8 cellular contexts compared by ENCODE assay signal in genomic region chr5:56950626-56951130, GRCh38. TPM values are rescaled to one million over a fixed set of nuclear protein-coding genes. Genes with fewer than 3 reads are reported as not detected.
DNase-seq lines count a peak whose midpoint lies in the region; ATAC-seq and TF ChIP-seq lines count a peak whose summit lies in the region.

No MANE protein-coding gene starts in this region.

- H3K4me2 ChIP-seq in skeletal muscle satellite cell (ENCODE audit: low read length), result peak overlapping the region; percentile 94

- H3K27me3 ChIP-seq in WERI-Rb-1 (ENCODE audit: insufficient read depth, low read depth, severe bottlenecking), result no peaks in the 10 kb centered on the region
- H3K27me3 ChIP-seq in breast epithelium, result no peaks in the 10 kb centered on the region
- H3K27me3 ChIP-seq in iPS-20b (ENCODE audit: insufficient read depth, low read length), result peaks cover 19% of the 10 kb centered on the region
- peaks cover 6% of the 10 kb centered on the region for H3K27me3 ChIP-seq in skeletal muscle satellite cell (ENCODE audit: control insufficient read depth, insufficient read depth, low read length)

- TF ChIP-seq CTCF in WERI-Rb-1 (IDR thresholded peaks at IDR 0.05; ENCODE audit: low read depth, low read length) (no peak), breast epithelium (IDR thresholded peaks at IDR 0.05) (no peak)

- DNase-seq in COR-L47 (lab: John Stamatoyannopoulos, UW) (peak; percentile 3), WERI-Rb-1 (no peak), breast epithelium (ENCODE audit: low spot score in 2 of 2) (peak; percentile 27 to 63), NCI-H2107 (lab: John Stamatoyannopoulos, UW) (no peak)

- H3K4me3 ChIP-seq in WERI-Rb-1 (ENCODE audit: low read depth, low read length) (peak overlapping the region; percentile 71), breast epithelium (peak overlapping the region; percentile 94 to 98 (median 94)), iPS-20b (ENCODE audit: low read length) (peak overlapping the region; percentile 86), skeletal muscle satellite cell (ENCODE audit: low read length) (peak overlapping the region; percentile 78)

- H3K36me3 ChIP-seq in WERI-Rb-1, result peaks cover 41% of the 10 kb centered on the region
- no peaks in the 10 kb centered on the region for H3K36me3 ChIP-seq in breast epithelium
- H3K36me3 ChIP-seq in iPS-20b (ENCODE audit: insufficient read depth, low read depth, low read length), result peaks cover 39% of the 10 kb centered on the region
- peaks cover 21% of the 10 kb centered on the region for H3K36me3 ChIP-seq in skeletal muscle satellite cell (ENCODE audit: insufficient read depth, low read length)

- peak overlapping the region; percentile 92 to 98 (median 96) for H3K4me3 Mint-ChIP-seq in IgD-negative memory B cell

- H3K27ac ChIP-seq in WERI-Rb-1 (peak overlapping the region; percentile 94; the same call in 1 of the 2 replicates), breast epithelium (peak overlapping the region; percentile 89 to 96), iPS-20b (ENCODE audit: low read length) (peak overlapping the region; percentile 75)

- H3K4me1 ChIP-seq in breast epithelium (peaks cover 0 to 4% of the 10 kb centered on the region in 2 donors), iPS-20b (ENCODE audit: insufficient read depth, low read length) (peaks cover 7% of the 10 kb centered on the region; the same call in 1 of the 2 replicates), skeletal muscle satellite cell (ENCODE audit: control insufficient read depth, insufficient read depth, low read length) (peaks cover 9% of the 10 kb centered on the region)

- H3K9me3 Mint-ChIP-seq in IgD-negative memory B cell, result no peaks in the 10 kb centered on the region

- H3K27ac Mint-ChIP-seq in IgD-negative memory B cell, result peak overlapping the region; percentile 44 to 90 (median 90)

- H3K9ac ChIP-seq in iPS-20b (ENCODE audit: low read depth, low read length) (peak overlapping the region; percentile 63; the same call in 1 of the 2 replicates), skeletal muscle satellite cell (ENCODE audit: low read depth, low read length) (peak overlapping the region; percentile 91)

- TF ChIP-seq POLR2A in breast epithelium (IDR thresholded peaks at IDR 0.05), result no peak

- intact Hi-C loops in breast epithelium (cut with DNase I; ENCODE audit: low total_unique reads), result no loop called here

- no peaks in the 10 kb centered on the region for H3K9me3 ChIP-seq in WERI-Rb-1 (ENCODE audit: severe bottlenecking)
- no peaks in the 10 kb centered on the region for H3K9me3 ChIP-seq in breast epithelium
- H3K9me3 ChIP-seq in iPS-20b (ENCODE audit: insufficient read depth, low read depth, low read length), result no peaks in the 10 kb centered on the region
- H3K9me3 ChIP-seq in skeletal muscle satellite cell (replicated peaks; ENCODE audit: low read length), result no peaks in the 10 kb centered on the region

- H3K27me3 Mint-ChIP-seq in IgD-negative memory B cell, result peaks cover 2% of the 10 kb centered on the region

- H3K4me1 Mint-ChIP-seq in IgD-negative memory B cell, result peaks cover 15 to 24% (median 16%) of the 10 kb centered on the region in 3 donors

- ATAC-seq in GM21423 (IDR thresholded peaks at IDR 0.05; ENCODE audit: unreplicated experiment), result peak; percentile 56

- H3K36me3 Mint-ChIP-seq in IgD-negative memory B cell, result no peaks in the 10 kb centered on the region

RNA-seq across cellular contexts. Expression of gene MIER3, which starts 1.2 kb away (rescaled TPM):
- polyA plus RNA-seq in IgD-negative memory B cell, result 7.4 TPM
- 10 to 100 TPM; 18.1 to 43.2 (median 33.1) TPM for total RNA-seq in breast epithelium
- total RNA-seq in skeletal muscle satellite cell (2012; rRNA removed), result 14.4 and 20.0 TPM in 2 replicates

RNA-seq across cellular contexts. Expression of gene SETD9, which starts 41.3 kb away (rescaled TPM):
- 7.3 TPM for polyA plus RNA-seq in IgD-negative memory B cell
- total RNA-seq in breast epithelium, result 10 to 100 TPM; 13.5 to 21.0 (median 17.3) TPM
- total RNA-seq in skeletal muscle satellite cell (2012; rRNA removed), result 16.5 and 16.8 TPM in 2 replicates

Comparison
In these comparisons a context has a peak if more than half of its experiments do, and no peak if none do; other contexts are left out.
1. DNase-seq: peak in COR-L47 (single experiment) and breast epithelium (2 of 2); none in WERI-Rb-1 (single experiment) and NCI-H2107 (single experiment).
2. Peak in every context shown above with its lines, with median percentiles within 50 percentile points of each other: H3K27ac ChIP-seq and H3K4me3 ChIP-seq.